Comparison of ENCODE assay signal across 9 cellular contexts in the genomic region with DNA sequence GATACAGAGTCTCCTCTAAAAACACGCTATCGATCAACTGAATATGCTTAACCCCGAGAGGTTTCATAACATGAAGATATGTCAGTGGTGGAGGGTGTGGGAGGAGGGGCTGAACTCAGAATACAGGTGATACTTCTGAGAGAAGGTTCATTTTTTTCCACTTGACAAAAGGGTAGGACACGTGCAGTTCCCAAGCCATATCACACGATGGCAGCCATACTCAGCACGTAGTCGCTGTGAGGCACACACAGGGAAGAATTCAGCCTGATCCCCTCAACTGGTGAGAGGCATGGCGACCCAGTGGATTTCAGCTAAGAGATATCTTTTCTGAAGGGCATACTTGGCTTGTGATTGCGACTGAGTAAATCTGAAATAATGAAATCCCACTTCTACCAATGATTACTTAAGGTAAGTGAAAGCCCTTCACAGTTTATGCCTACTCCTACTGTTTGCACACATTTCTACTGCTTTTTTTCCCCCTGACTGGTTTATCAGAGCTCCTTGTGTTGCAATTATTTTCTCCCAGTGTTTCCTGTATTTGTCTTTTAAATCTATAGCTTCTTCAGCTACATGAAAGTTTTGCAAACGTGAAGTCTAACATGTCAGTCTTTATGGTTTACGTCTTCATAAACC.
A peak's percentile ranks its signal among the peaks of the same experiment; 100 is the strongest.
DNase-seq lines count a peak whose midpoint lies in the region; ATAC-seq and TF ChIP-seq lines count a peak whose summit lies in the region.
"Had no signal": no experiment of that assay in that cellular context is flagged by ENCODE, and none has a peak within 500 bp of the region (broad histone marks: within the 10 kb centered on the region; RNA-seq: fewer than 3 reads in every experiment).

No MANE protein-coding gene starts in this region.

- WGBS in suprapubic skin, result 54% methylated on average over 11 of the region's 11 CpGs

- no peak for TF ChIP-seq EP300 in suprapubic skin (IDR thresholded peaks at IDR 0.05)

- TF ChIP-seq POLR2A in suprapubic skin (IDR thresholded peaks at IDR 0.05), result no peak

- TF ChIP-seq CTCF in DND-41 (IDR thresholded peaks at IDR 0.05; ENCODE audit: borderline replicate concordance, extremely low read depth, low read length, poor library complexity, severe bottlenecking) (peak; percentile 64), WERI-Rb-1 (IDR thresholded peaks at IDR 0.05; ENCODE audit: low read depth, low read length) (peak; percentile 87), suprapubic skin (IDR thresholded peaks at IDR 0.05) (no peak)

- H3K4me1 ChIP-seq in DND-41 (ENCODE audit: insufficient read depth, low read length), result no peaks in the 10 kb centered on the region
- H3K4me1 ChIP-seq in suprapubic skin, result peaks cover 6% of the 10 kb centered on the region

- H3K27ac ChIP-seq in DND-41 (ENCODE audit: low read length) (no peak overlapping the region), WERI-Rb-1 (peak overlapping the region; percentile 29; the same call in 1 of the 2 replicates), suprapubic skin (peak overlapping the region; percentile 50)
- H3K27ac ChIP-seq: neutrophil had no signal

- H2AFZ ChIP-seq in DND-41 (ENCODE audit: low read depth, low read length), result no peak overlapping the region

- no peaks in the 10 kb centered on the region for H3K36me3 ChIP-seq in DND-41 (ENCODE audit: insufficient read depth, low read length)
- no peaks in the 10 kb centered on the region for H3K36me3 ChIP-seq in WERI-Rb-1
- H3K36me3 ChIP-seq in suprapubic skin, result no peaks in the 10 kb centered on the region
- H3K36me3 ChIP-seq: neutrophil had no signal

- no peak overlapping the region for H3K4me2 ChIP-seq in DND-41 (ENCODE audit: insufficient read depth, low read length)

- DNase-seq in DND-41 (peak; percentile 24), NCI-H1105 treated with DMSO at 0.1 percent for 48 hours (lab: John Stamatoyannopoulos, UW) (peak; percentile 58), WERI-Rb-1 (peak; percentile 83), iPS DF 19.7 (ENCODE audit: low read depth, low spot score) (peak; percentile 33), suprapubic skin (ENCODE audit: low spot score in 2 of 2) (no peak), T-helper 9 cell (no peak)
- no peak for DNase-seq in activated CD8-positive, alpha-beta memory T cell treated with anti-CD3 and anti-CD28 coated beads, Interleukin-2, amount 50 U/mL, for 48 hours

- no peak overlapping the region for H3K9ac ChIP-seq in DND-41 (ENCODE audit: low read depth, low read length)

- ATAC-seq in DND-41 (ENCODE audit: insufficient read depth, low read depth) (peak; percentile 76; the same call in 2 of the 3 replicates), GM21515 (IDR thresholded peaks at IDR 0.05; ENCODE audit: unreplicated experiment) (peak; percentile 67)

- H3K27me3 ChIP-seq in DND-41 (ENCODE audit: insufficient read depth, low read length, poor library complexity) (peaks cover 29% of the 10 kb centered on the region), WERI-Rb-1 (ENCODE audit: insufficient read depth, low read depth, severe bottlenecking) (no peaks in the 10 kb centered on the region), suprapubic skin (no peaks in the 10 kb centered on the region)

- H4K20me1 ChIP-seq in DND-41 (ENCODE audit: insufficient read depth, low read length), result no peaks in the 10 kb centered on the region

- H3K4me3 ChIP-seq in DND-41 (ENCODE audit: low read depth in 1 of 2, low read length in 2 of 2), result no peak overlapping the region
- peak overlapping the region; percentile 26; the same call in 1 of the 2 replicates for H3K4me3 ChIP-seq in WERI-Rb-1 (ENCODE audit: low read depth, low read length)
- H3K4me3 ChIP-seq in suprapubic skin, result no peak overlapping the region

- H3K9me3 ChIP-seq in DND-41 (ENCODE audit: insufficient read depth, low read length, severe bottlenecking) (no peaks in the 10 kb centered on the region), WERI-Rb-1 (ENCODE audit: severe bottlenecking) (no peaks in the 10 kb centered on the region), suprapubic skin (no peaks in the 10 kb centered on the region)
- H3K9me3 ChIP-seq: neutrophil had no signal

- H3K79me2 ChIP-seq in DND-41 (ENCODE audit: insufficient read depth, low read length), result no peaks in the 10 kb centered on the region

Comparison
In these comparisons a context has a peak if more than half of its experiments do, and no peak if none do; other contexts are left out.
1. DNase-seq: peak in DND-41 (single experiment), NCI-H1105 treated with DMSO at 0.1 percent for 48 hours (single experiment), WERI-Rb-1 (single experiment) and iPS DF 19.7 (single experiment); none in suprapubic skin (0 of 2), T-helper 9 cell (single experiment) and activated CD8-positive, alpha-beta memory T cell treated with anti-CD3 and anti-CD28 coated beads, Interleukin-2, amount 50 U/mL, for 48 hours (single experiment).
2. CTCF ChIP-seq: peak in DND-41 (single experiment) and WERI-Rb-1 (single experiment); none in suprapubic skin (0 of 2).